ENCODE assay signal across 11 cellular contexts in the genomic region with DNA sequence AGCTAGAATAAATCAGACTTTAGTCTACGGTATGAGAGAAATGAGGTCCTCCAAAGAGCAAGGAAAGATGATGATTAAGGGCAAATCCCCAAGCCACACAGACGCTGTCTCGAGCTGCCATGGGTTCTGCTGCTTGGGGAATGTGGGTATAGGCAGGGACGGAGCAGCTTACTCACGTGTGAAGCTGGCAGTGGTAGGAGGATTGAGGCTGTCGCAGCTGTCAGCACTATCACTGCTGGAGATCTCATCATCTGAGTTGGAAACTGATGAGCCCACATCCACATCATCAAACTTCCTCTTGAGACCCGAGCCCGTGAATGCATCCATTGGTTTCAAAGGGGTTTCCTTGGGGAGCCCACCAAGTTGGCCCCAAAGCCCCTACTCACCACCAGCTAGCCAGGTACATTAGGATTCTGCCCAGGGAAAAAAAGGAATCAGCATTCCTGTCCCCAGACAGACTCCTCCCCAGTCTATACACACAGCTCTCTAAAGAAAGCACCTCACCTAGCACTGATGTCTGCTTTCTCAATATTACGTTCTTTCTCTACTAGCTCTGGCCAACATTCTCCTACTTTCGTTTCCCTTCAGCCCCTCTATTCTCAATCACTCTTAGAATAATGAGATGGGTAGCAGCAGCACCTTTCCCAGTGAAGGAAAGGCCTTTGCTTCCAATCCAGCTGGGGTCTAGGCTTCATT. TPM values are rescaled to one million over a fixed set of nuclear protein-coding genes. Genes with fewer than 3 reads are reported as not detected.
DNase-seq lines count a peak whose midpoint lies in the region; ATAC-seq and TF ChIP-seq lines count a peak whose summit lies in the region.
"Had no signal": no experiment of that assay in that cellular context is flagged by ENCODE, and none has a peak within 500 bp of the region (broad histone marks: within the 10 kb centered on the region; RNA-seq: fewer than 3 reads in every experiment).

No MANE protein-coding gene starts in this region.

- no peak overlapping the region for H3K4me3 ChIP-seq in Jurkat, Clone E6-1 (ENCODE audit: low read length)
- no peak overlapping the region for H3K4me3 ChIP-seq in upper lobe of left lung
- H3K4me3 ChIP-seq: coronary artery had no signal

- peak overlapping the region; percentile 77 for H3K27ac Mint-ChIP-seq in activated T-cell treated with anti-CD3 and anti-CD28 coated beads, Interleukin-2, amount 50 U/mL, for 72 hours
- H3K27ac Mint-ChIP-seq in nephron (peak overlapping the region; percentile 7 to 66 (median 40)), WTC11 (no peak overlapping the region)

- peak; percentile 84 to 88 for ATAC-seq in activated T-cell treated with anti-CD3 and anti-CD28 coated beads, Interleukin-2, amount 50 U/mL, for 72 hours (replicated peaks in 1 of 2)
- ATAC-seq in upper lobe of left lung (ENCODE audit: low FRiP score in 2 of 2) (no peak), GM19452 (IDR thresholded peaks at IDR 0.05; ENCODE audit: unreplicated experiment) (no peak), WTC11 (no peak)

- WGBS in upper lobe of left lung, 2 donors: 80 to 91% methylated on average over 10 of the region's 10 CpGs

- H3K27ac ChIP-seq in 22Rv1 (peak overlapping the region; percentile 19; the same call in 1 of the 2 replicates), upper lobe of left lung (peak overlapping the region in 1 of 4 donors; percentile 16)
- H3K27ac ChIP-seq: coronary artery, RWPE1 had no signal

- H3K27me3 Mint-ChIP-seq in activated T-cell treated with anti-CD3 and anti-CD28 coated beads, Interleukin-2, amount 50 U/mL, for 72 hours (ENCODE audit: low read depth): no peaks in the 10 kb centered on the region
- H3K27me3 Mint-ChIP-seq in nephron (ENCODE audit: low read depth) (no peaks in the 10 kb centered on the region), WTC11 (ENCODE audit: low read depth) (no peaks in the 10 kb centered on the region)

- no peak for TF ChIP-seq POLR2A in upper lobe of left lung (IDR thresholded peaks at IDR 0.05)

- no peaks in the 10 kb centered on the region for H3K27me3 ChIP-seq in upper lobe of left lung

- CTCF ChIA-PET in WTC11 (lab: Charles Lee): interaction anchor here (1.6 kb wide), 1 partner anchor 50 kb away, joined by 4 read pairs; a partner anchor contains a TSS

- H3K4me1 Mint-ChIP-seq in activated T-cell treated with anti-CD3 and anti-CD28 coated beads, Interleukin-2, amount 50 U/mL, for 72 hours (ENCODE audit: low read depth): peaks cover 22% of the 10 kb centered on the region
- H3K4me1 Mint-ChIP-seq in nephron (peaks cover 62% of the 10 kb centered on the region), WTC11 (peaks cover 2% of the 10 kb centered on the region)

- H3K9me3 ChIP-seq in upper lobe of left lung: no peaks in the 10 kb centered on the region

- peak; percentile 77 for DNase-seq in Jurkat, Clone E6-1 (ENCODE audit: low read depth, low spot score)
- peak in 1 of 2 donors; percentile 15 for DNase-seq in activated T-cell treated with anti-CD3 and anti-CD28 coated beads, Interleukin-2, amount 50 U/mL, for 72 hours
- DNase-seq in upper lobe of left lung (no peak), EL (no peak), WTC11 (ENCODE audit: low spot score) (no peak)
- DNase-seq: C1 segment of cervical spinal cord had no signal

- no peak for TF ChIP-seq EP300 in upper lobe of left lung (IDR thresholded peaks at IDR 0.05)

- TF ChIP-seq CTCF in 22Rv1 (IDR thresholded peaks at IDR 0.05) (no peak), nephron (IDR thresholded peaks at IDR 0.05; ENCODE audit: unreplicated experiment in 3 of 3) (no peak), upper lobe of left lung (IDR thresholded peaks at IDR 0.05) (no peak), WTC11 (IDR thresholded peaks at IDR 0.05) (no peak)

- no peaks in the 10 kb centered on the region for H3K9me3 Mint-ChIP-seq in activated T-cell treated with anti-CD3 and anti-CD28 coated beads, Interleukin-2, amount 50 U/mL, for 72 hours
- H3K9me3 Mint-ChIP-seq in nephron (no peaks in the 10 kb centered on the region), WTC11 (no peaks in the 10 kb centered on the region)

- H3K36me3 ChIP-seq in upper lobe of left lung: peaks cover 8 to 37% (median 24%) of the 10 kb centered on the region in 4 donors

- peak overlapping the region; percentile 21 to 50 for H3K4me3 Mint-ChIP-seq in activated T-cell treated with anti-CD3 and anti-CD28 coated beads, Interleukin-2, amount 50 U/mL, for 72 hours
- H3K4me3 Mint-ChIP-seq in nephron: no peak overlapping the region
- no peak overlapping the region for H3K4me3 Mint-ChIP-seq in WTC11

- POLR2A ChIA-PET in WTC11 (lab: Charles Lee): interaction anchor here (0.8 to 1.3 kb wide), 2 partner anchors 162 to 173 kb away, joined by 5 to 7 read pairs; a partner anchor contains a TSS

- peaks cover 2 to 10% of the 10 kb centered on the region in 2 donors for H3K36me3 Mint-ChIP-seq in activated T-cell treated with anti-CD3 and anti-CD28 coated beads, Interleukin-2, amount 50 U/mL, for 72 hours (ENCODE audit: insufficient read depth in 2 of 2)
- peaks cover 58% of the 10 kb centered on the region for H3K36me3 Mint-ChIP-seq in nephron (ENCODE audit: low read depth)
- peaks cover 26% of the 10 kb centered on the region for H3K36me3 Mint-ChIP-seq in WTC11

- peaks cover 1 to 31% (median 11%) of the 10 kb centered on the region in 4 donors for H3K4me1 ChIP-seq in upper lobe of left lung

TF ChIP-seq in WTC11, 78 proteins besides CTCF, POLR2A, EP300 and RAD21:
- TF ChIP-seq ZNF396 (CRISPR knock-in tag; IDR thresholded peaks at IDR 0.05; ENCODE audit: borderline replicate concordance) (no peak), ZNF416 (CRISPR knock-in tag; IDR thresholded peaks at IDR 0.05) (no peak)
- TF ChIP-seq, protein P1, sequence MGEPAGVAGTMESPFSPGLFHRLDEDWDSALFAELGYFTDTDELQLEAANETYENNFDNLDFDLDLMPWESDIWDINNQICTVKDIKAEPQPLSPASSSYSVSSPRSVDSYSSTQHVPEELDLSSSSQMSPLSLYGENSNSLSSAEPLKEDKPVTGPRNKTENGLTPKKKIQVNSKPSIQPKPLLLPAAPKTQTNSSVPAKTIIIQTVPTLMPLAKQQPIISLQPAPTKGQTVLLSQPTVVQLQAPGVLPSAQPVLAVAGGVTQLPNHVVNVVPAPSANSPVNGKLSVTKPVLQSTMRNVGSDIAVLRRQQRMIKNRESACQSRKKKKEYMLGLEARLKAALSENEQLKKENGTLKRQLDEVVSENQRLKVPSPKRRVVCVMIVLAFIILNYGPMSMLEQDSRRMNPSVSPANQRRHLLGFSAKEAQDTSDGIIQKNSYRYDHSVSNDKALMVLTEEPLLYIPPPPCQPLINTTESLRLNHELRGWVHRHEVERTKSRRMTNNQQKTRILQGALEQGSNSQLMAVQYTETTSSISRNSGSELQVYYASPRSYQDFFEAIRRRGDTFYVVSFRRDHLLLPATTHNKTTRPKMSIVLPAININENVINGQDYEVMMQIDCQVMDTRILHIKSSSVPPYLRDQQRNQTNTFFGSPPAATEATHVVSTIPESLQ (CRISPR knock-in tag; IDR thresholded peaks at IDR 0.05): no peak

RNA-seq across cellular contexts. Expression of a gene that starts 7.0 kb away (rescaled TPM):
- polyA plus RNA-seq in Jurkat, Clone E6-1 (2012; ENCODE audit: insufficient read depth, insufficient read length): 19.4 TPM
- total RNA-seq in activated T-cell treated with anti-CD3 and anti-CD28 coated beads, Interleukin-2, amount 50 U/mL, for 72 hours: 10 to 100 TPM; 30.6 to 33.4 TPM
- total RNA-seq in upper lobe of left lung: 10 to 100 TPM; 20.3 to 29.6 (median 23.5) TPM
- total RNA-seq in WTC11 (2021): 33.7 to 36.1 TPM (median 34.2 TPM) in 3 replicates

RNA-seq across cellular contexts. Expression of a gene that starts 28.3 kb away (rescaled TPM):
- 67.5 TPM for polyA plus RNA-seq in Jurkat, Clone E6-1 (2012; ENCODE audit: insufficient read depth, insufficient read length)
- 100 to 1,000 TPM; 120 to 129 TPM for total RNA-seq in activated T-cell treated with anti-CD3 and anti-CD28 coated beads, Interleukin-2, amount 50 U/mL, for 72 hours
- 10 to 100 TPM; 36.3 to 98.9 (median 58.1) TPM for total RNA-seq in upper lobe of left lung
- total RNA-seq in WTC11 (2021): 43.3 to 45.9 TPM (median 45.8 TPM) in 3 replicates

RNA-seq across cellular contexts. Expression of a gene that starts 50.2 kb away (rescaled TPM):
- polyA plus RNA-seq in Jurkat, Clone E6-1 (2012; ENCODE audit: insufficient read depth, insufficient read length): 24.6 TPM
- 10 to 100 TPM; 44.8 to 54.5 TPM for total RNA-seq in activated T-cell treated with anti-CD3 and anti-CD28 coated beads, Interleukin-2, amount 50 U/mL, for 72 hours
- 100 to 1,000 TPM in 1 of 6 donors, 10 to 100 TPM in 5; 67.3 to 110 (median 87.0) TPM for total RNA-seq in upper lobe of left lung
- 48.6 to 58.0 TPM (median 54.6 TPM) in 3 replicates for total RNA-seq in WTC11 (2021)

Comparison
In these comparisons a context has a peak if more than half of its experiments do, and no peak if none do; other contexts are left out.
1. ATAC-seq: peak in activated T-cell treated with anti-CD3 and anti-CD28 coated beads, Interleukin-2, amount 50 U/mL, for 72 hours (2 of 2); none in upper lobe of left lung (0 of 2), GM19452 (single experiment) and WTC11 (single experiment).
2. H3K4me3 Mint-ChIP-seq: peak in activated T-cell treated with anti-CD3 and anti-CD28 coated beads, Interleukin-2, amount 50 U/mL, for 72 hours (2 of 2); none in nephron (0 of 3) and WTC11 (single experiment).